37 cellular contexts compared by ENCODE assay signal in the genomic region with DNA sequence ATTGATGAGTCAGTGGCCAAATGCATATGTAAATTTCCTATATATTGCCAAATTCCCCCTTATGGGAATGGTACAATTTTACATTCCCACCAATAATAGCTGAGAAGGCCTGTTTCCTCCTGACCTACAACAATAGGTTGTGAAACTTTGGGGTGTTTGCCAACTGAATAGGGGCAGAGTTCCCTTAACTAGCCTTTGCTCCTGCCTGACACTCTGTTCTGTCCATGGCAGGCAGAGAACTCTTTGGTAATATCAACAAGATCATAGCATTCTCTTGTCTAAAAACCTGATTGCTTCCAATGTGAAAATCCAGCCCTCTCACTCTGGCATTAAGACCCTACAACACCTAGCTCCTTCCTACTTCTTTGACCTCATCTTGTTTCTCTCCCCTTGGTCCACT.
"Had no signal": no experiment of that assay in that cellular context is flagged by ENCODE, and none has a peak within 500 bp of the region (broad histone marks: within the 10 kb centered on the region; RNA-seq: fewer than 3 reads in every experiment).

No MANE protein-coding gene starts in this region.

- H3K4me1 ChIP-seq: ascending aorta had no signal

- H3K4me1 Mint-ChIP-seq: activated CD4-positive, alpha-beta memory T cell treated with anti-CD3 and anti-CD28 coated beads, Interleukin-2, amount 10 ng/mL, durations not matched to agents 7 days and 5 days; activated CD4-positive, alpha-beta T cell treated with anti-CD3 and anti-CD28 coated beads for 36 hours; activated CD4-positive, alpha-beta T cell treated with anti-CD3 and anti-CD28 coated beads, Interleukin-2, amount 10 ng/mL, durations not matched to agents 7 days and 5 days; activated CD8-positive, alpha-beta memory T cell treated with anti-CD3 and anti-CD28 coated beads, Interleukin-2, amount 10 ng/mL, durations not matched to agents 7 days and 5 days; activated naive CD4-positive, alpha-beta T cell treated with anti-CD3 and anti-CD28 coated beads, Interleukin-2, amount 10 ng/mL, durations not matched to agents 7 days and 5 days; activated naive CD4-positive, alpha-beta T cell treated with anti-CD3 and anti-CD28 coated beads, Interleukin-2, amount 50 U/mL, for 24 hours; activated naive CD8-positive, alpha-beta T cell treated with anti-CD3 and anti-CD28 coated beads, Interleukin-2, amount 10 ng/mL, durations not matched to agents 7 days and 5 days; activated naive CD8-positive, alpha-beta T cell treated with anti-CD3 and anti-CD28 coated beads, Interleukin-2, amount 50 U/mL, for 24 hours; brain; central memory CD8-positive, alpha-beta T cell; WTC11 had no signal

- H3K9me3 Mint-ChIP-seq: activated naive CD4-positive, alpha-beta T cell treated with anti-CD3 and anti-CD28 coated beads, Interleukin-2, amount 50 U/mL, for 24 hours; central memory CD8-positive, alpha-beta T cell had no signal

- H3K9me3 ChIP-seq: ascending aorta had no signal

- H3K36me3 Mint-ChIP-seq: activated CD8-positive, alpha-beta memory T cell treated with anti-CD3 and anti-CD28 coated beads, Interleukin-2, amount 10 ng/mL, durations not matched to agents 7 days and 5 days; activated naive CD4-positive, alpha-beta T cell treated with anti-CD3 and anti-CD28 coated beads, Interleukin-2, amount 10 ng/mL, durations not matched to agents 7 days and 5 days; activated naive CD4-positive, alpha-beta T cell treated with anti-CD3 and anti-CD28 coated beads, Interleukin-2, amount 50 U/mL, for 24 hours; activated naive CD8-positive, alpha-beta T cell; activated naive CD8-positive, alpha-beta T cell treated with anti-CD3 and anti-CD28 coated beads, Interleukin-2, amount 10 ng/mL, durations not matched to agents 7 days and 5 days; brain had no signal

- H3K36me3 ChIP-seq: ascending aorta, cardiac muscle cell had no signal

- H3K27me3 ChIP-seq: ascending aorta, cardiac muscle cell had no signal

- DNase-seq: activated CD4-positive, alpha-beta memory T cell treated with anti-CD3 and anti-CD28 coated beads, Interleukin-2, amount 10 ng/mL, durations not matched to agents 7 days and 5 days; activated CD4-positive, alpha-beta T cell treated with anti-CD3 and anti-CD28 coated beads for 1 hour; activated CD4-positive, alpha-beta T cell treated with anti-CD3 and anti-CD28 coated beads for 36 hours; activated CD4-positive, alpha-beta T cell treated with anti-CD3 and anti-CD28 coated beads for 48 hours; activated CD4-positive, alpha-beta T cell treated with anti-CD3 and anti-CD28 coated beads, Interleukin-2, amount 10 ng/mL, durations not matched to agents 7 days and 5 days; activated CD4-positive, alpha-beta T cell treated with anti-CD3 and anti-CD28 coated beads, Interleukin-2, amount 50 U/mL, for 48 hours; activated CD4-positive, CD25-positive, alpha-beta regulatory T cell; activated CD8-positive, alpha-beta memory T cell treated with anti-CD3 and anti-CD28 coated beads for 24 hours; activated CD8-positive, alpha-beta memory T cell treated with anti-CD3 and anti-CD28 coated beads, Interleukin-2, amount 10 ng/mL, durations not matched to agents 7 days and 5 days; activated CD8-positive, alpha-beta memory T cell treated with anti-CD3 and anti-CD28 coated beads, Interleukin-2, amount 50 U/mL, for 48 hours; activated CD8-positive, alpha-beta T cell treated with anti-CD3 and anti-CD28 coated beads, Interleukin-2, amount 10 ng/mL, durations not matched to agents 7 days and 5 days; activated effector memory CD4-positive, alpha-beta T cell treated with Interleukin-2 at 50 U/mL for 16 hours; activated gamma-delta T cell; activated naive CD4-positive, alpha-beta T cell treated with anti-CD3 and anti-CD28 coated beads, Interleukin-2, amount 10 ng/mL, durations not matched to agents 7 days and 5 days; activated naive CD4-positive, alpha-beta T cell treated with Interleukin-2 at 50 U/mL for 16 hours; activated naive CD8-positive, alpha-beta T cell treated with anti-CD3 and anti-CD28 coated beads, Interleukin-2, amount 10 ng/mL, durations not matched to agents 7 days and 5 days; activated naive CD8-positive, alpha-beta T cell treated with anti-CD3 and anti-CD28 coated beads, Interleukin-2, amount 50 U/mL, for 24 hours; activated T-cell treated with anti-CD3 and anti-CD28 coated beads, Interleukin-2, amount 50 U/mL, for 24 hours; activated T-cell treated with anti-CD3 and anti-CD28 coated beads, Interleukin-2, amount 50 U/mL, for 48 hours; amygdala; anterior cingulate cortex; caudate nucleus; SW 1271; T-helper 1 cell; T-helper 2 cell; T-helper 9 cell had no signal

- H3K4me3 Mint-ChIP-seq: activated CD4-positive, alpha-beta memory T cell treated with anti-CD3 and anti-CD28 coated beads, Interleukin-2, amount 10 ng/mL, durations not matched to agents 7 days and 5 days; activated CD4-positive, alpha-beta T cell treated with anti-CD3 and anti-CD28 coated beads for 36 hours; activated CD4-positive, alpha-beta T cell treated with anti-CD3 and anti-CD28 coated beads, Interleukin-2, amount 10 ng/mL, durations not matched to agents 7 days and 5 days; activated CD8-positive, alpha-beta memory T cell treated with anti-CD3 and anti-CD28 coated beads, Interleukin-2, amount 10 ng/mL, durations not matched to agents 7 days and 5 days; activated CD8-positive, alpha-beta T cell treated with anti-CD3 and anti-CD28 coated beads, Interleukin-2, amount 10 ng/mL, durations not matched to agents 7 days and 5 days; activated naive CD4-positive, alpha-beta T cell treated with anti-CD3 and anti-CD28 coated beads, Interleukin-2, amount 10 ng/mL, durations not matched to agents 7 days and 5 days; activated naive CD4-positive, alpha-beta T cell treated with anti-CD3 and anti-CD28 coated beads, Interleukin-2, amount 50 U/mL, for 24 hours; activated naive CD8-positive, alpha-beta T cell; activated naive CD8-positive, alpha-beta T cell treated with anti-CD3 and anti-CD28 coated beads, Interleukin-2, amount 10 ng/mL, durations not matched to agents 7 days and 5 days; activated naive CD8-positive, alpha-beta T cell treated with anti-CD3 and anti-CD28 coated beads, Interleukin-2, amount 50 U/mL, for 24 hours; activated T-cell treated with anti-CD3 and anti-CD28 coated beads, Interleukin-2, amount 50 U/mL, for 24 hours; brain; central memory CD8-positive, alpha-beta T cell; T-helper 1 cell treated with Interleukin-12 subunit alpha and Interleukin-12 subunit beta and Interleukin-4 antibody, amounts not matched to agents 30 μg/mL and 1 μg/mL, for 36 hours; T-helper 2 cell treated with Interferon-gamma antibody and Interleukin-4, amounts not matched to agents 5 μg/mL and 100 μg/mL, for 36 hours; WTC11 had no signal

- H3K27ac ChIP-seq: ascending aorta, cardiac muscle cell, VCaP had no signal

- H3K27ac Mint-ChIP-seq: activated CD4-positive, alpha-beta memory T cell treated with anti-CD3 and anti-CD28 coated beads, Interleukin-2, amount 10 ng/mL, durations not matched to agents 7 days and 5 days; activated CD4-positive, alpha-beta T cell treated with anti-CD3 and anti-CD28 coated beads for 36 hours; activated CD4-positive, alpha-beta T cell treated with anti-CD3 and anti-CD28 coated beads, Interleukin-2, amount 10 ng/mL, durations not matched to agents 7 days and 5 days; activated CD8-positive, alpha-beta memory T cell treated with anti-CD3 and anti-CD28 coated beads, Interleukin-2, amount 10 ng/mL, durations not matched to agents 7 days and 5 days; activated CD8-positive, alpha-beta T cell treated with anti-CD3 and anti-CD28 coated beads, Interleukin-2, amount 10 ng/mL, durations not matched to agents 7 days and 5 days; activated naive CD4-positive, alpha-beta T cell treated with anti-CD3 and anti-CD28 coated beads, Interleukin-2, amount 10 ng/mL, durations not matched to agents 7 days and 5 days; activated naive CD4-positive, alpha-beta T cell treated with anti-CD3 and anti-CD28 coated beads, Interleukin-2, amount 50 U/mL, for 24 hours; activated naive CD8-positive, alpha-beta T cell; activated naive CD8-positive, alpha-beta T cell treated with anti-CD3 and anti-CD28 coated beads, Interleukin-2, amount 10 ng/mL, durations not matched to agents 7 days and 5 days; activated naive CD8-positive, alpha-beta T cell treated with anti-CD3 and anti-CD28 coated beads, Interleukin-2, amount 50 U/mL, for 24 hours; activated T-cell treated with anti-CD3 and anti-CD28 coated beads, Interleukin-2, amount 50 U/mL, for 24 hours; activated T-helper 2 cell treated with anti-CD3 and anti-CD28 coated beads, Interferon-gamma antibody, Interleukin-2, Interleukin-4, amounts not matched to agents 10 μg/mL and 5 μg/mL and 100 μg/mL, durations not matched to agents 14 hours and 24 hours and 36 hours; brain; T-helper 1 cell treated with Interleukin-12 subunit alpha and Interleukin-12 subunit beta and Interleukin-4 antibody, amounts not matched to agents 30 μg/mL and 1 μg/mL, for 36 hours; T-helper 2 cell treated with Interferon-gamma antibody and Interleukin-4, amounts not matched to agents 5 μg/mL and 100 μg/mL, for 36 hours; WTC11 had no signal

- H3K27me3 Mint-ChIP-seq: activated CD4-positive, alpha-beta memory T cell treated with anti-CD3 and anti-CD28 coated beads, Interleukin-2, amount 10 ng/mL, durations not matched to agents 7 days and 5 days; activated CD4-positive, alpha-beta T cell treated with anti-CD3 and anti-CD28 coated beads for 36 hours; activated CD4-positive, alpha-beta T cell treated with anti-CD3 and anti-CD28 coated beads, Interleukin-2, amount 10 ng/mL, durations not matched to agents 7 days and 5 days; activated CD8-positive, alpha-beta memory T cell treated with anti-CD3 and anti-CD28 coated beads, Interleukin-2, amount 10 ng/mL, durations not matched to agents 7 days and 5 days; activated naive CD8-positive, alpha-beta T cell; activated naive CD8-positive, alpha-beta T cell treated with anti-CD3 and anti-CD28 coated beads, Interleukin-2, amount 50 U/mL, for 24 hours; activated T-cell treated with anti-CD3 and anti-CD28 coated beads, Interleukin-2, amount 50 U/mL, for 24 hours had no signal

- H3K4me3 ChIP-seq: ascending aorta, cardiac muscle cell had no signal
